ENCODE assay signal across 9 cellular contexts in genomic region chr6:122124908-122125307, GRCh38.
"Had no signal": no experiment of that assay in that cellular context is flagged by ENCODE, and none has a peak within 500 bp of the region (broad histone marks: within the 10 kb centered on the region; RNA-seq: fewer than 3 reads in every experiment).

No MANE protein-coding gene starts in this region.

- FAIRE-seq: HTR-8/SVneo had no signal

- H3K4me3 Mint-ChIP-seq: GM23338, HFFc6 had no signal

- H3K4me2 ChIP-seq: GM23338, KMS-11 had no signal

- H3K9me3 ChIP-seq: HAP-1 had no signal

- H3K27ac Mint-ChIP-seq: GM23338, HFFc6 had no signal

- H2AFZ ChIP-seq: GM23338 had no signal

- H3K9me3 Mint-ChIP-seq: GM23338, HFFc6 had no signal

- H3K4me1 Mint-ChIP-seq: GM23338 had no signal

- H3K9ac ChIP-seq: KMS-11 had no signal

- H3K36me3 ChIP-seq: HAP-1 had no signal

- DNase-seq: H7, HFFc6, Kasumi-1, KBM-7 had no signal

- H3K27ac ChIP-seq: KMS-11 had no signal

- H3K4me1 ChIP-seq: HAP-1 had no signal

- ATAC-seq: GM23338, HCT116 had no signal

- H3K4me3 ChIP-seq: GM23338, HAP-1 had no signal
